Comparison of ENCODE assay signal across 17 cellular contexts in genomic region chr6:24926639-24927038, GRCh38. TPM values are rescaled to one million over a fixed set of nuclear protein-coding genes. Genes with fewer than 3 reads are reported as not detected.
A peak's percentile ranks its signal among the peaks of the same experiment; 100 is the strongest.
DNase-seq lines count a peak whose midpoint lies in the region; ATAC-seq and TF ChIP-seq lines count a peak whose summit lies in the region.
"Had no signal": no experiment of that assay in that cellular context is flagged by ENCODE, and none has a peak within 500 bp of the region (broad histone marks: within the 10 kb centered on the region; RNA-seq: fewer than 3 reads in every experiment).

No MANE protein-coding gene starts in this region.

- peaks cover 0 to 5% (median 0%) of the 10 kb centered on the region in 7 donors for H3K9me3 Mint-ChIP-seq in CD14-positive monocyte
- H3K9me3 Mint-ChIP-seq in activated CD4-positive, alpha-beta memory T cell treated with anti-CD3 and anti-CD28 coated beads, Interleukin-2, amount 10 ng/mL, durations not matched to agents 7 days and 5 days = peaks cover 7% of the 10 kb centered on the region

- peaks cover 63% of the 10 kb centered on the region for H3K79me2 ChIP-seq in DND-41 (ENCODE audit: insufficient read depth, low read length)

- no peak for TF ChIP-seq POLR2A in lower leg skin (IDR thresholded peaks at IDR 0.05)

- intact Hi-C loops in CD14-positive monocyte (cut with micrococcal nuclease) (loop anchor here in 1 of 2 donors (10.0 kb wide), 1 partner anchor 68 kb away; no protein-coding TSS in a partner anchor), lower leg skin (cut with DNase I; ENCODE audit: low total_unique reads) (no loop called here)

- H3K9me3 ChIP-seq in DND-41 (ENCODE audit: insufficient read depth, low read length, severe bottlenecking) = no peaks in the 10 kb centered on the region
- no peaks in the 10 kb centered on the region for H3K9me3 ChIP-seq in mononuclear cell (ENCODE audit: low read depth, low read length)
- H3K9me3 ChIP-seq: thyroid gland had no signal

- H3K4me2 ChIP-seq in DND-41 (ENCODE audit: insufficient read depth, low read length) = peak overlapping the region; percentile 51

- peaks cover 40 to 72% of the 10 kb centered on the region in 2 donors for H3K36me3 Mint-ChIP-seq in CD14-positive monocyte
- H3K36me3 Mint-ChIP-seq in activated CD4-positive, alpha-beta memory T cell treated with anti-CD3 and anti-CD28 coated beads, Interleukin-2, amount 10 ng/mL, durations not matched to agents 7 days and 5 days (ENCODE audit: low read depth) = peaks cover 84% of the 10 kb centered on the region

- no peak for ATAC-seq in DND-41 (ENCODE audit: insufficient read depth, low read depth)

- no peaks in the 10 kb centered on the region for H3K36me3 ChIP-seq in DND-41 (ENCODE audit: insufficient read depth, low read length)
- H3K36me3 ChIP-seq: thyroid gland had no signal

- peak overlapping the region; percentile 39 to 87 (median 73) for H3K27ac Mint-ChIP-seq in CD14-positive monocyte
- peak overlapping the region; percentile 77 for H3K27ac Mint-ChIP-seq in activated CD4-positive, alpha-beta memory T cell treated with anti-CD3 and anti-CD28 coated beads, Interleukin-2, amount 10 ng/mL, durations not matched to agents 7 days and 5 days

- 0 out of 2 replicates have a peak overlapping the region, but pooled peaks have one; percentile 6 for H3K9ac ChIP-seq in DND-41 (ENCODE audit: low read depth, low read length)

- H3K27me3 Mint-ChIP-seq in CD14-positive monocyte (ENCODE audit: low read depth in 3 of 3) = peaks cover 0 to 2% (median 0%) of the 10 kb centered on the region in 3 donors
- H3K27me3 Mint-ChIP-seq in activated CD4-positive, alpha-beta memory T cell treated with anti-CD3 and anti-CD28 coated beads, Interleukin-2, amount 10 ng/mL, durations not matched to agents 7 days and 5 days = peaks cover 3% of the 10 kb centered on the region

- peaks cover 88% of the 10 kb centered on the region for H3K4me1 Mint-ChIP-seq in CD14-positive monocyte
- H3K4me1 Mint-ChIP-seq in activated CD4-positive, alpha-beta memory T cell treated with anti-CD3 and anti-CD28 coated beads, Interleukin-2, amount 10 ng/mL, durations not matched to agents 7 days and 5 days = peaks cover 85% of the 10 kb centered on the region

- WGBS in lower leg skin, 2 donors = 94 to 97% methylated on average over 3 of the region's 3 CpGs

- no peaks in the 10 kb centered on the region for H3K27me3 ChIP-seq in DND-41 (ENCODE audit: insufficient read depth, low read length, poor library complexity)
- no peaks in the 10 kb centered on the region for H3K27me3 ChIP-seq in mononuclear cell (ENCODE audit: insufficient read depth, low read length)
- H3K27me3 ChIP-seq: thyroid gland had no signal

- DNase-seq in CD14-positive monocyte (ENCODE audit: low spot score) = no peak
- no peak for DNase-seq in DND-41
- no peak for DNase-seq in activated CD4-positive, alpha-beta memory T cell treated with anti-CD3 and anti-CD28 coated beads, Interleukin-2, amount 10 ng/mL, durations not matched to agents 7 days and 5 days
- no peak for DNase-seq in inferior parietal cortex (ENCODE audit: extremely low spot score)
- DNase-seq in dermis blood vessel endothelial cell = no peak
- no peak for DNase-seq in lower leg skin (ENCODE audit: low spot score in 2 of 2)
- DNase-seq: aorta, foreskin melanocyte, GOT3, NCI-H1930, NCI-H510A, OCI-M1, retina, thyroid gland had no signal

- H3K4me1 ChIP-seq in DND-41 (ENCODE audit: insufficient read depth, low read length) (peaks cover 87% of the 10 kb centered on the region), mononuclear cell (ENCODE audit: insufficient read depth, low read length) (peaks cover 94% of the 10 kb centered on the region)

- POLR2A ChIA-PET in activated CD4-positive, alpha-beta memory T cell treated with anti-CD3 and anti-CD28 coated beads, Interleukin-2, amount 10 ng/mL, durations not matched to agents 7 days and 5 days (lab: Charles Lee) = interaction anchor here (1.1 to 19.0 kb wide), 9 partner anchors 10 to 91 kb away, joined by 3 to 839 read pairs (median 9); partner anchors contain the start of gene RIPOR2

- TF ChIP-seq CTCF in CD14-positive monocyte (IDR thresholded peaks at IDR 0.05) = no peak
- no peak for TF ChIP-seq CTCF in DND-41 (IDR thresholded peaks at IDR 0.05; ENCODE audit: borderline replicate concordance, extremely low read depth, low read length, poor library complexity, severe bottlenecking)
- no peak for TF ChIP-seq CTCF in lower leg skin (IDR thresholded peaks at IDR 0.05)

- H3K4me3 ChIP-seq in DND-41 (ENCODE audit: low read depth in 1 of 2, low read length in 2 of 2) = no peak overlapping the region
- H3K4me3 ChIP-seq in mononuclear cell (ENCODE audit: low read length) = peak overlapping the region; percentile 6
- H3K4me3 ChIP-seq in lower leg skin (ENCODE audit: low read depth, poor library complexity, severe bottlenecking) = no peak overlapping the region
- H3K4me3 ChIP-seq: lung, thyroid gland had no signal

- peak overlapping the region in 1 of 2 donors; percentile 13 for H3K4me3 Mint-ChIP-seq in CD14-positive monocyte
- H3K4me3 Mint-ChIP-seq in activated CD4-positive, alpha-beta memory T cell treated with anti-CD3 and anti-CD28 coated beads, Interleukin-2, amount 10 ng/mL, durations not matched to agents 7 days and 5 days = peak overlapping the region; percentile 61
- H3K4me3 Mint-ChIP-seq: neural crest cell had no signal

- H3K27ac ChIP-seq in DND-41 (ENCODE audit: low read length) = peak overlapping the region; percentile 78
- H3K27ac ChIP-seq: thyroid gland had no signal

- no peaks in the 10 kb centered on the region for H4K20me1 ChIP-seq in DND-41 (ENCODE audit: insufficient read depth, low read length)

- CTCF ChIA-PET in activated CD4-positive, alpha-beta memory T cell treated with anti-CD3 and anti-CD28 coated beads, Interleukin-2, amount 10 ng/mL, durations not matched to agents 7 days and 5 days (lab: Charles Lee) = interaction anchor here (1.0 to 2.4 kb wide), 9 partner anchors 8 to 101 kb away, joined by 3 to 21 read pairs (median 6); partner anchors contain the start of gene RIPOR2

- H2AFZ ChIP-seq in DND-41 (ENCODE audit: low read depth, low read length) = no peak overlapping the region

RNA-seq across cellular contexts. Expression of gene RIPOR2, which starts 9.1 kb away (rescaled TPM):
- 100 to 1,000 TPM; 154 to 179 TPM for polyA plus RNA-seq in CD14-positive monocyte
- 100 to 1,000 TPM; 234 to 240 TPM for total RNA-seq in activated CD4-positive, alpha-beta memory T cell treated with anti-CD3 and anti-CD28 coated beads, Interleukin-2, amount 10 ng/mL, durations not matched to agents 7 days and 5 days
- 128 TPM for total RNA-seq in mononuclear cell
- total RNA-seq in dermis blood vessel endothelial cell = under 0.01 TPM in 1 of 2 replicates, not detected in the other
- total RNA-seq in lower leg skin = 10 to 100 TPM in 2 of 4 donors, 1 to 10 TPM in 2; 5.2 to 21.3 (median 8.6) TPM
